ENCODE assay signal across 8 cellular contexts in the genomic region with DNA sequence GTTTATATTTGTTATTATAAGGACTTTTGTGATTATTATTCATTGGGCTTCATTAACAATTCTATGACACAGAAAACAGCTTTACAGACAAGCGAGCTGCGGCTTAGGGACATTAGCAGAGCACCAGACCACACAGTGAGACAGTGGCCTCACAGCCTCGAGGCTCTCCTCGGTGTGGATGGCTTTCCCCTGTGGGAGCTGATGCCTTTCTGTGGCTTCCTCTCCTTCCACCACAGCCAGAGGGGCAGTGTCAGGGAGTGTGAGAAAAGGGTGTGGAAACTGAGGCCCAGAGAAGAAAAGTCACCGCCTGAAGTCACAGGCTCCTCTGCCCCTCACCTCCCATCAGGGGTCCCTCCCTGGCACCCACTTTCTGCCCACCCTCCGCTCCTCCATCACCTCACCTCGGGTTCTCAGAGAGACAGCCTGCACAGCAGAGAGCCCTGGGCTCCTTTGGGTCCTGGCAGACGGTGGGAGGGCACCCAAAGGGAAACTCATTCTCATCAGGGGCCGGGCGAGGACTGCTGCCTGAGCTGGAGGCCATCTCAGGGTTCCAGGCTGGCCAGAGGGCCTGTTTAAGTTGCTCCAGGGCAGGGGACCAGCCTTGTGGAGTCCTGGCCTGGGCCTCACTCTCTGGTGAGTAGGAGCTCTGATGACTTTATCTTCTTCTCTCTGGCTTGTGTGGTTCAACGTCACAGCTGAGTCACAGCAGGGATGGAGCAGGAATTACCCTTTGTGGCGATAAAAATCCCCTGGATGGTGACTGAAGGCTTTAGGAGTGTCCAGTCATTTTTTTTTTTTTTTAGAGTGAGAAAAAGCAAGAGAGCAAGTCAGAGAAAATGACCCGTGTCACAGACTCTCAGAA. TPM values are rescaled to one million over a fixed set of nuclear protein-coding genes. Genes with fewer than 3 reads are reported as not detected.
DNase-seq lines count a peak whose midpoint lies in the region; ATAC-seq and TF ChIP-seq lines count a peak whose summit lies in the region.

No MANE protein-coding gene starts in this region.

- H3K36me3 Mint-ChIP-seq in endothelial cell (ENCODE audit: low read depth, unreplicated experiment) = no peaks in the 10 kb centered on the region

- peaks cover 11% of the 10 kb centered on the region for H3K4me1 Mint-ChIP-seq in endothelial cell (ENCODE audit: unreplicated experiment)

- H3K4me2 ChIP-seq in neuronal stem cell (ENCODE audit: insufficient read depth, low read length, poor library complexity, severe bottlenecking) = no peak overlapping the region

- no peaks in the 10 kb centered on the region for H3K9me3 Mint-ChIP-seq in endothelial cell (ENCODE audit: unreplicated experiment)

- H3K4me1 ChIP-seq in neuronal stem cell (ENCODE audit: control insufficient read depth in 2 of 2, insufficient read depth in 1 of 2, low read depth in 1 of 2, low read length in 2 of 2) = peaks cover 7 to 12% of the 10 kb centered on the region in 2 donors
- peaks cover 15% of the 10 kb centered on the region for H3K4me1 ChIP-seq in vagina

- no peak overlapping the region for H3K9ac ChIP-seq in neuronal stem cell (ENCODE audit: low read depth, low read length, poor library complexity)

- H3K27ac Mint-ChIP-seq in endothelial cell (ENCODE audit: unreplicated experiment) = no peak overlapping the region

- H3K4ac ChIP-seq in neuronal stem cell (ENCODE audit: low read length) = no peak overlapping the region

- DNase-seq in WERI-Rb-1 (no peak), choroid plexus epithelial cell (ENCODE audit: low read depth) (peak; percentile 75), neuronal stem cell (ENCODE audit: low spot score) (no peak), vagina (ENCODE audit: extremely low spot score in 2 of 2) (no peak), endothelial cell (ENCODE audit: low spot score) (no peak), Ammon's horn (ENCODE audit: low spot score) (no peak)

- no peak overlapping the region for H3K14ac ChIP-seq in neuronal stem cell (ENCODE audit: low read length)

- H3K9me3 ChIP-seq in WERI-Rb-1 (ENCODE audit: severe bottlenecking) (peaks cover 7% of the 10 kb centered on the region), neuronal stem cell (replicated peaks in 1 of 2; ENCODE audit: control insufficient read depth in 2 of 2, insufficient read depth in 1 of 2, low read depth in 1 of 2, low read length in 2 of 2) (peaks cover 0 to 4% of the 10 kb centered on the region in 2 donors), vagina (no peaks in the 10 kb centered on the region)

- no peak overlapping the region for H3K23ac ChIP-seq in neuronal stem cell (ENCODE audit: low read depth, low read length, poor library complexity)

- ATAC-seq in GM18861 (IDR thresholded peaks at IDR 0.05; ENCODE audit: unreplicated experiment) (peak; percentile 30), HG03060 (IDR thresholded peaks at IDR 0.05; ENCODE audit: low read depth, unreplicated experiment) (peak; percentile 31)

- no peak overlapping the region for H4K91ac ChIP-seq in neuronal stem cell (ENCODE audit: low read depth, low read length, poor library complexity)

- H3K27me3 ChIP-seq in WERI-Rb-1 (ENCODE audit: insufficient read depth, low read depth, severe bottlenecking) (no peaks in the 10 kb centered on the region), neuronal stem cell (ENCODE audit: control insufficient read depth in 3 of 3, insufficient read depth in 3 of 3, low read depth in 1 of 3, low read length in 3 of 3) (peaks cover 0 to 24% (median 0%) of the 10 kb centered on the region in 3 experiments), vagina (no peaks in the 10 kb centered on the region)

- intact Hi-C loops in vagina (cut with DNase I) = no loop called here

- peaks cover 8% of the 10 kb centered on the region for H3K27me3 Mint-ChIP-seq in endothelial cell (ENCODE audit: unreplicated experiment)

- H3K4me3 ChIP-seq in WERI-Rb-1 (ENCODE audit: low read depth, low read length) (no peak overlapping the region), choroid plexus epithelial cell (ENCODE audit: low read depth, low read length) (no peak overlapping the region), neuronal stem cell (ENCODE audit: low read length in 2 of 2) (no peak overlapping the region), vagina (no peak overlapping the region)

- no CpG with 5 or more reads among the region's 13 CpGs for WGBS in neuronal stem cell (ENCODE audit: extremely low coverage in 2 of 2, insufficient read length in 2 of 2, insufficient replicate concordance in 1 of 2), 2 donors

- TF ChIP-seq CTCF in WERI-Rb-1 (IDR thresholded peaks at IDR 0.05; ENCODE audit: low read depth, low read length) = no peak
- TF ChIP-seq CTCF in choroid plexus epithelial cell (conservative IDR thresholded peaks at IDR 0.05; ENCODE audit: low read depth, low read length) = no peak
- TF ChIP-seq CTCF in vagina (IDR thresholded peaks at IDR 0.05) = no peak
- no peak for TF ChIP-seq CTCF in endothelial cell (IDR thresholded peaks at IDR 0.05; ENCODE audit: unreplicated experiment)

- no peak overlapping the region for H2BK120ac ChIP-seq in neuronal stem cell (ENCODE audit: low read depth, low read length)

- no peaks in the 10 kb centered on the region for H3K36me3 ChIP-seq in WERI-Rb-1
- no peaks in the 10 kb centered on the region for H3K36me3 ChIP-seq in neuronal stem cell (replicated peaks in 1 of 2; ENCODE audit: control insufficient read depth in 2 of 2, insufficient read depth in 2 of 2, low read length in 2 of 2)
- H3K36me3 ChIP-seq in vagina = no peaks in the 10 kb centered on the region

- H4K8ac ChIP-seq in neuronal stem cell (ENCODE audit: low read depth, low read length) = peak overlapping the region; percentile 78

- H3K27ac ChIP-seq in WERI-Rb-1 = peak overlapping the region; percentile 27
- H3K27ac ChIP-seq in neuronal stem cell (replicated peaks; ENCODE audit: low read length) = no peak overlapping the region
- peak overlapping the region; percentile 55 for H3K27ac ChIP-seq in vagina

- no peak overlapping the region for H2BK15ac ChIP-seq in neuronal stem cell (ENCODE audit: low read length)

- no peaks in the 10 kb centered on the region for H3K79me1 ChIP-seq in neuronal stem cell (ENCODE audit: low read depth, low read length)

- no peak overlapping the region for H3K4me3 Mint-ChIP-seq in endothelial cell (ENCODE audit: unreplicated experiment)

- no peak overlapping the region for H3K18ac ChIP-seq in neuronal stem cell (ENCODE audit: low read length)

- no peak for TF ChIP-seq POLR2A in vagina (IDR thresholded peaks at IDR 0.05)

- no peak overlapping the region for H2BK5ac ChIP-seq in neuronal stem cell (ENCODE audit: low read length)

- H2BK12ac ChIP-seq in neuronal stem cell (ENCODE audit: low read length) = no peak overlapping the region

- no peak overlapping the region for H2AK5ac ChIP-seq in neuronal stem cell (ENCODE audit: low read depth, low read length)

- peak overlapping the region; percentile 32 for H2AFZ ChIP-seq in neuronal stem cell (ENCODE audit: low read length)

RNA-seq across cellular contexts. Expression of a gene that starts 0.8 kb away (rescaled TPM):
- 2.0 TPM for polyA plus RNA-seq in neuronal stem cell (2013, experiment 1 of 2)
- polyA plus RNA-seq in neuronal stem cell (2013, experiment 2 of 2) = 2.0 TPM
- total RNA-seq in vagina = 6.9 TPM
- total RNA-seq in endothelial cell (ENCODE audit: unreplicated experiment) = 1.4 TPM

RNA-seq across cellular contexts. Expression of a gene that starts 48.8 kb away (rescaled TPM):
- polyA plus RNA-seq in neuronal stem cell (2013, experiment 1 of 2) = 24.6 TPM
- 23.4 TPM for polyA plus RNA-seq in neuronal stem cell (2013, experiment 2 of 2)
- total RNA-seq in vagina (44.9 TPM), endothelial cell (ENCODE audit: unreplicated experiment) (10.0 TPM)
